Comparison of ENCODE assay signal across 1 cellular context in genomic region chr9:26949604-26950003, GRCh38.
TF ChIP-seq lines count a peak whose summit lies in the region.

No MANE protein-coding gene starts in this region.

TF ChIP-seq in SK-N-SH treated with all-trans-retinoic acid at 6 μM for 48 hours, 23 proteins besides CTCF, POLR2A, EP300 and RAD21 (continued from another document):
- TF ChIP-seq PATZ1 (CRISPR knock-in tag; IDR thresholded peaks at IDR 0.05; ENCODE audit: borderline replicate concordance) = no peak
- TF ChIP-seq TSHZ2 (CRISPR knock-in tag; IDR thresholded peaks at IDR 0.05) = no peak
- no peak for TF ChIP-seq CREB5 (CRISPR knock-in tag; IDR thresholded peaks at IDR 0.05; ENCODE audit: low read depth)
- no peak for TF ChIP-seq ARNTL (CRISPR knock-in tag; IDR thresholded peaks at IDR 0.05; ENCODE audit: borderline replicate concordance, low read depth)
- TF ChIP-seq SNAI2 (CRISPR knock-in tag; IDR thresholded peaks at IDR 0.05) = no peak
- no peak for TF ChIP-seq TOX (CRISPR knock-in tag; IDR thresholded peaks at IDR 0.05; ENCODE audit: borderline replicate concordance)
